ENCODE assay signal across 12 cellular contexts in the genomic region with DNA sequence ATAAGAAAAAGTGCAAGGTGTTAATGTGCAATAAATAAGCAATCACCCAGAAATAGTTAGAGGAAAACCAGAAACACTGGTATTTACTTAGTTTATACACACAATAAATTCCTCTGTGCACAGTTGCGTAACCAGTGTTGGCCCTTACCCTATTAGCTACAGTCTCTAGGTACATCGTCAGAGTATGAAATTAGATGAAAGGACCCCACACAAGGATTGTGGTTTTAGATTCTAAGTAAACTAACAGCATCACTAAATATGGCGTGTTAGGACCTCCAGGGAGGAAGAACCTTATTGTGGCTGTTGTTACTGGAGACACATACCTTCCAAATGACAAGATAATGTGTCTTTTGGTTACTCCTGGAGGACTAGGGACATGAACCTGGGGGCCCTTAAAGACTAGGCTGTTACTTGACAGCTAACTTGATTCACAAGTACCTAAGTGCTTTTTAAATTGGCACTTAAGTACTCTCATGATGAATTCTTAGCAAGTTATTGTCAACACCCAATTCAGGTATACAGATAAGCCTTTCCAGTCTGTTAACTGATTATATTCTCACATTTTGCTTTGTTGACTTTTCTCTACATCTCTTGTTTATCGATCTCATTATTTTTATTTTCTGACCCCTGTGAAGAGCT.
DNase-seq lines count a peak whose midpoint lies in the region; ATAC-seq and TF ChIP-seq lines count a peak whose summit lies in the region.
"Had no signal": no experiment of that assay in that cellular context is flagged by ENCODE, and none has a peak within 500 bp of the region (broad histone marks: within the 10 kb centered on the region; RNA-seq: fewer than 3 reads in every experiment).

No MANE protein-coding gene starts in this region.

- DNase-seq in AG10803 (ENCODE audit: low read depth) (peak; percentile 74), cardiac fibroblast (ENCODE audit: low read depth in 2 of 2) (peak; percentile 62 to 70), dedifferentiated amniotic fluid mesenchymal stem cell (ENCODE audit: extremely low spot score) (no peak), aorta (no peak)
- DNase-seq: NCI-H1105; NK-92 treated with Interleukin-12 subunit alpha and Interleukin-12 subunit beta, amount 100 ng/mL, for 24 hours; ovary; testis had no signal

- H3K36me3 ChIP-seq in KMS-11 (ENCODE audit: insufficient read depth) (peaks cover 5% of the 10 kb centered on the region; the same call in 1 of the 2 replicates), muscle layer of duodenum (ENCODE audit: control insufficient read depth in 1 of 2, insufficient read depth in 2 of 2, low read length in 2 of 2) (peaks cover 13 to 26% of the 10 kb centered on the region in 2 donors), aorta (ENCODE audit: control insufficient read depth in 1 of 2, insufficient read depth in 2 of 2, low read length in 1 of 2) (peaks cover 3 to 8% of the 10 kb centered on the region in 2 donors)
- H3K36me3 ChIP-seq: ovary had no signal

- H3K27ac ChIP-seq in KMS-11, result no peak overlapping the region
- peak overlapping the region; percentile 74 for H3K27ac ChIP-seq in muscle layer of duodenum (ENCODE audit: low read length)
- peak overlapping the region in 1 of 2 donors; percentile 54 for H3K27ac ChIP-seq in aorta (ENCODE audit: low read depth in 1 of 2, low read length in 2 of 2)
- H3K27ac ChIP-seq: ovary, testis had no signal

- no peaks in the 10 kb centered on the region for H3K79me2 ChIP-seq in KMS-11 (ENCODE audit: insufficient read depth, low read depth)

- intact Hi-C loops in aorta (cut with DNase I), result no loop called here

- TF ChIP-seq CTCF in AG10803 (conservative IDR thresholded peaks at IDR 0.05; ENCODE audit: low read length), result no peak
- TF ChIP-seq CTCF in KMS-11 (conservative IDR thresholded peaks at IDR 0.05; ENCODE audit: low read depth, low read length), result no peak
- no peak for TF ChIP-seq CTCF in cardiac fibroblast (IDR thresholded peaks at IDR 0.05; ENCODE audit: low read depth, low read length)

- H3K4me3 ChIP-seq in AG10803 (ENCODE audit: low read length) (no peak overlapping the region), KMS-11 (IDR thresholded peaks at IDR 0.05; ENCODE audit: insufficient read depth, low read depth, low read length) (no peak overlapping the region), cardiac fibroblast (replicated peaks in 1 of 2; ENCODE audit: low read depth in 2 of 2, low read length in 2 of 2) (no peak overlapping the region), muscle layer of duodenum (ENCODE audit: low read depth in 1 of 2, low read length in 2 of 2) (no peak overlapping the region), aorta (ENCODE audit: low read length in 2 of 2) (no peak overlapping the region)
- H3K4me3 ChIP-seq: ovary, testis had no signal

- H3K4me2 ChIP-seq in KMS-11, result peak overlapping the region; percentile 76; the same call in 1 of the 2 replicates

- H3K9ac ChIP-seq in KMS-11, result no peak overlapping the region

- no peaks in the 10 kb centered on the region for H4K20me1 ChIP-seq in KMS-11 (ENCODE audit: insufficient read depth)

- H2AFZ ChIP-seq in KMS-11 (ENCODE audit: low read depth), result no peak overlapping the region

- H3K9me3 ChIP-seq in muscle layer of duodenum (ENCODE audit: control insufficient read depth in 1 of 2, low read length in 2 of 2) (no peaks in the 10 kb centered on the region), aorta (ENCODE audit: control insufficient read depth, low read length) (no peaks in the 10 kb centered on the region)
- H3K9me3 ChIP-seq: ovary, testis had no signal

- ATAC-seq in GM18873 (IDR thresholded peaks at IDR 0.05; ENCODE audit: low FRiP score, unreplicated experiment) (no peak), aorta (ENCODE audit: low FRiP score) (no peak), HG03521 (IDR thresholded peaks at IDR 0.05; ENCODE audit: unreplicated experiment) (no peak)

- no peaks in the 10 kb centered on the region for H3K27me3 ChIP-seq in KMS-11 (ENCODE audit: insufficient read depth, low read depth)
- H3K27me3 ChIP-seq in muscle layer of duodenum (ENCODE audit: low read depth, low read length), result no peaks in the 10 kb centered on the region
- H3K27me3 ChIP-seq in aorta (ENCODE audit: control insufficient read depth in 1 of 2, insufficient read depth in 2 of 2, low read length in 1 of 2), result no peaks in the 10 kb centered on the region
- H3K27me3 ChIP-seq: ovary, testis had no signal

- WGBS in aorta, 2 donors, result 87 to 88% methylated on average over 4 of the region's 4 CpGs

- H3K4me1 ChIP-seq in KMS-11 (ENCODE audit: low read depth, poor library complexity, severe bottlenecking) (peaks cover 62% of the 10 kb centered on the region), muscle layer of duodenum (ENCODE audit: control insufficient read depth in 1 of 2, insufficient read depth in 2 of 2, low read length in 2 of 2) (peaks cover 13 to 14% of the 10 kb centered on the region in 2 donors), aorta (ENCODE audit: control insufficient read depth in 1 of 2, insufficient read depth in 2 of 2, low read length in 2 of 2) (peaks cover 15 to 16% of the 10 kb centered on the region in 2 donors)

Comparison
In these comparisons a context has a peak if more than half of its experiments do, and no peak if none do; other contexts are left out.
1. DNase-seq: peak in AG10803 (single experiment) and cardiac fibroblast (2 of 2); none in dedifferentiated amniotic fluid mesenchymal stem cell (single experiment) and aorta (0 of 2).